Comparison of ENCODE assay signal across 9 cellular contexts in genomic region chr1:233112184-233113008, GRCh38.
DNase-seq lines count a peak whose midpoint lies in the region; ATAC-seq, FAIRE-seq and TF ChIP-seq lines count a peak whose summit lies in the region.
"Had no signal": no experiment of that assay in that cellular context is flagged by ENCODE, and none has a peak within 500 bp of the region (broad histone marks: within the 10 kb centered on the region; RNA-seq: fewer than 3 reads in every experiment).

No MANE protein-coding gene starts in this region.

- H3K4ac ChIP-seq in neuronal stem cell (ENCODE audit: low read length) = no peak overlapping the region

- DNase-seq in EH (ENCODE audit: low read depth) (peak; percentile 7), NT2/D1 (ENCODE audit: low read depth, low spot score) (peak; percentile 44), epithelial cell of prostate (ENCODE audit: low read depth, low spot score) (no peak), neuronal stem cell (ENCODE audit: low spot score) (peak; percentile 5), GM12891 (ENCODE audit: insufficient read length, low spot score) (no peak), H54 (ENCODE audit: insufficient read length, low spot score) (no peak)

- H2BK12ac ChIP-seq in neuronal stem cell (ENCODE audit: low read length) = peak overlapping the region; percentile 14

- H3K4me2 ChIP-seq in neuronal stem cell (ENCODE audit: insufficient read depth, low read length, poor library complexity, severe bottlenecking) = no peak overlapping the region

- H3K14ac ChIP-seq in neuronal stem cell (ENCODE audit: low read length) = no peak overlapping the region

- H3K4me3 ChIP-seq in NT2/D1 (ENCODE audit: insufficient read length, low read depth) (no peak overlapping the region), neuronal stem cell (ENCODE audit: low read length in 2 of 2) (peak overlapping the region in 1 of 2 donors; percentile 34)

- H2BK120ac ChIP-seq in neuronal stem cell (ENCODE audit: low read depth, low read length) = no peak overlapping the region

- no peak overlapping the region for H2BK5ac ChIP-seq in neuronal stem cell (ENCODE audit: low read length)

- no peak overlapping the region for H4K91ac ChIP-seq in neuronal stem cell (ENCODE audit: low read depth, low read length, poor library complexity)

- H3K9ac ChIP-seq in NT2/D1 (ENCODE audit: insufficient read length, low read depth) (peak overlapping the region; percentile 61), neuronal stem cell (ENCODE audit: low read depth, low read length, poor library complexity) (no peak overlapping the region)

- no peaks in the 10 kb centered on the region for H3K9me3 ChIP-seq in NT2/D1 (ENCODE audit: insufficient read depth, low read length)
- H3K9me3 ChIP-seq in neuronal stem cell (replicated peaks in 1 of 2; ENCODE audit: control insufficient read depth in 2 of 2, insufficient read depth in 1 of 2, low read depth in 1 of 2, low read length in 2 of 2) = no peaks in the 10 kb centered on the region

- no CpG with 5 or more reads among the region's 6 CpGs for WGBS in neuronal stem cell (ENCODE audit: extremely low coverage in 2 of 2, insufficient read length in 2 of 2, insufficient replicate concordance in 1 of 2), 2 donors

- H2BK15ac ChIP-seq in neuronal stem cell (ENCODE audit: low read length) = no peak overlapping the region

- peak overlapping the region; percentile 42 for H2AK5ac ChIP-seq in neuronal stem cell (ENCODE audit: low read depth, low read length)

- H2AFZ ChIP-seq in neuronal stem cell (ENCODE audit: low read length) = peak overlapping the region; percentile 92

- H3K79me1 ChIP-seq in neuronal stem cell (ENCODE audit: low read depth, low read length) = no peaks in the 10 kb centered on the region

- peaks cover 4% of the 10 kb centered on the region for H3K36me3 ChIP-seq in NT2/D1 (ENCODE audit: insufficient read depth, insufficient read length, low read length)
- peaks cover 0 to 2% of the 10 kb centered on the region in 2 donors for H3K36me3 ChIP-seq in neuronal stem cell (replicated peaks in 1 of 2; ENCODE audit: control insufficient read depth in 2 of 2, insufficient read depth in 2 of 2, low read length in 2 of 2)

- no peak for FAIRE-seq in GM12891 (lab: Jason Lieb, UNC)
- no peak for FAIRE-seq in H54 (lab: Jason Lieb, UNC)
- FAIRE-seq: small intestine had no signal

- ATAC-seq in GM19395 (IDR thresholded peaks at IDR 0.05; ENCODE audit: unreplicated experiment) (no peak), GM19452 (IDR thresholded peaks at IDR 0.05; ENCODE audit: unreplicated experiment) (no peak)

- no peak overlapping the region for H3K23ac ChIP-seq in neuronal stem cell (ENCODE audit: low read depth, low read length, poor library complexity)

- no peaks in the 10 kb centered on the region for H3K27me3 ChIP-seq in NT2/D1 (ENCODE audit: insufficient read depth, insufficient read length)
- H3K27me3 ChIP-seq in neuronal stem cell (ENCODE audit: control insufficient read depth in 3 of 3, insufficient read depth in 3 of 3, low read depth in 1 of 3, low read length in 3 of 3) = no peaks in the 10 kb centered on the region

- H3K27ac ChIP-seq in epithelial cell of prostate (peak overlapping the region; percentile 100), neuronal stem cell (replicated peaks; ENCODE audit: low read length) (peak overlapping the region; percentile 78)

- H4K8ac ChIP-seq in neuronal stem cell (ENCODE audit: low read depth, low read length) = peak overlapping the region; percentile 3

- peaks cover 4% of the 10 kb centered on the region for H3K4me1 ChIP-seq in NT2/D1 (ENCODE audit: insufficient read depth, insufficient read length)
- H3K4me1 ChIP-seq in neuronal stem cell (ENCODE audit: control insufficient read depth in 2 of 2, insufficient read depth in 1 of 2, low read depth in 1 of 2, low read length in 2 of 2) = peaks cover 10 to 22% of the 10 kb centered on the region in 2 donors

- TF ChIP-seq POLR2A in GM12891 (IDR thresholded peaks at IDR 0.05; ENCODE audit: low read depth, low read length) = no peak
- no peak for TF ChIP-seq POLR2A in H54 (IDR thresholded peaks at IDR 0.05; ENCODE audit: low read depth, low read length)

- peak overlapping the region; percentile 49 for H3K18ac ChIP-seq in neuronal stem cell (ENCODE audit: low read length)

TF ChIP-seq in GM12891, 5 proteins besides CTCF, POLR2A, EP300 and RAD21:
- no peak for TF ChIP-seq SPI1 (IDR thresholded peaks at IDR 0.05; ENCODE audit: low read depth, low read length)
- no peak for TF ChIP-seq POLR2AphosphoS5 (IDR thresholded peaks at IDR 0.05; ENCODE audit: low read depth, low read length)
- no peak for TF ChIP-seq TAF1 (IDR thresholded peaks at IDR 0.05; ENCODE audit: low read depth, low read length)
- TF ChIP-seq PAX5 (IDR thresholded peaks at IDR 0.05; ENCODE audit: insufficient read depth, low read length, severe bottlenecking) = no peak
- TF ChIP-seq POU2F2 (IDR thresholded peaks at IDR 0.05; ENCODE audit: low read depth, low read length) = no peak

Comparison
In these comparisons a context has a peak if more than half of its experiments do, and no peak if none do; other contexts are left out.
1. DNase-seq: peak in EH (single experiment), NT2/D1 (single experiment) and neuronal stem cell (single experiment); none in epithelial cell of prostate (single experiment), GM12891 (single experiment) and H54 (single experiment).